In genomic region chr13:59441596-59442280, GRCh38 we compare ENCODE assay signal across 14 cellular contexts.
DNase-seq lines count a peak whose midpoint lies in the region; ATAC-seq and TF ChIP-seq lines count a peak whose summit lies in the region.
"Had no signal": no experiment of that assay in that cellular context is flagged by ENCODE, and none has a peak within 500 bp of the region (broad histone marks: within the 10 kb centered on the region; RNA-seq: fewer than 3 reads in every experiment).

No MANE protein-coding gene starts in this region.

- POLR2A ChIA-PET in activated naive CD8-positive, alpha-beta T cell treated with anti-CD3 and anti-CD28 coated beads, Interleukin-2, amount 10 ng/mL, durations not matched to agents 7 days and 5 days (lab: Charles Lee) = no interaction called here

- H3K4me3 Mint-ChIP-seq in activated naive CD8-positive, alpha-beta T cell = peak overlapping the region; percentile 74
- H3K4me3 Mint-ChIP-seq in activated naive CD8-positive, alpha-beta T cell treated with anti-CD3 and anti-CD28 coated beads, Interleukin-2, amount 50 U/mL, for 24 hours = no peak overlapping the region
- H3K4me3 Mint-ChIP-seq in activated naive CD8-positive, alpha-beta T cell treated with anti-CD3 and anti-CD28 coated beads, Interleukin-2, amount 10 ng/mL, durations not matched to agents 7 days and 5 days = peak overlapping the region; percentile 69
- no peak overlapping the region for H3K4me3 Mint-ChIP-seq in chondrocyte (ENCODE audit: unreplicated experiment)

- no peaks in the 10 kb centered on the region for H3K36me3 Mint-ChIP-seq in activated naive CD8-positive, alpha-beta T cell
- no peaks in the 10 kb centered on the region for H3K36me3 Mint-ChIP-seq in activated naive CD8-positive, alpha-beta T cell treated with anti-CD3 and anti-CD28 coated beads, Interleukin-2, amount 50 U/mL, for 24 hours (ENCODE audit: low read depth)
- no peaks in the 10 kb centered on the region for H3K36me3 Mint-ChIP-seq in activated naive CD8-positive, alpha-beta T cell treated with anti-CD3 and anti-CD28 coated beads, Interleukin-2, amount 10 ng/mL, durations not matched to agents 7 days and 5 days
- no peaks in the 10 kb centered on the region for H3K36me3 Mint-ChIP-seq in chondrocyte (ENCODE audit: low read depth)
- H3K36me3 Mint-ChIP-seq: CD4-positive, alpha-beta memory T cell had no signal

- H3K27ac Mint-ChIP-seq in activated naive CD8-positive, alpha-beta T cell = no peak overlapping the region
- no peak overlapping the region for H3K27ac Mint-ChIP-seq in activated naive CD8-positive, alpha-beta T cell treated with anti-CD3 and anti-CD28 coated beads, Interleukin-2, amount 50 U/mL, for 24 hours
- peak overlapping the region; percentile 71 for H3K27ac Mint-ChIP-seq in activated naive CD8-positive, alpha-beta T cell treated with anti-CD3 and anti-CD28 coated beads, Interleukin-2, amount 10 ng/mL, durations not matched to agents 7 days and 5 days
- H3K27ac Mint-ChIP-seq in chondrocyte (ENCODE audit: unreplicated experiment) = no peak overlapping the region
- H3K27ac Mint-ChIP-seq: CD4-positive, alpha-beta memory T cell had no signal

- peaks cover 13% of the 10 kb centered on the region for H3K4me1 Mint-ChIP-seq in activated naive CD8-positive, alpha-beta T cell (ENCODE audit: low read depth)
- H3K4me1 Mint-ChIP-seq in activated naive CD8-positive, alpha-beta T cell treated with anti-CD3 and anti-CD28 coated beads, Interleukin-2, amount 50 U/mL, for 24 hours = no peaks in the 10 kb centered on the region
- H3K4me1 Mint-ChIP-seq in activated naive CD8-positive, alpha-beta T cell treated with anti-CD3 and anti-CD28 coated beads, Interleukin-2, amount 10 ng/mL, durations not matched to agents 7 days and 5 days = peaks cover 15% of the 10 kb centered on the region
- H3K4me1 Mint-ChIP-seq in chondrocyte (ENCODE audit: low read depth) = peaks cover 6% of the 10 kb centered on the region

- TF ChIP-seq CTCF in chondrocyte (IDR thresholded peaks at IDR 0.05) = no peak

- H3K9me3 Mint-ChIP-seq in activated naive CD8-positive, alpha-beta T cell (ENCODE audit: low read depth) = no peaks in the 10 kb centered on the region
- H3K9me3 Mint-ChIP-seq in activated naive CD8-positive, alpha-beta T cell treated with anti-CD3 and anti-CD28 coated beads, Interleukin-2, amount 50 U/mL, for 24 hours = peaks cover 11% of the 10 kb centered on the region
- H3K9me3 Mint-ChIP-seq in activated naive CD8-positive, alpha-beta T cell treated with anti-CD3 and anti-CD28 coated beads, Interleukin-2, amount 10 ng/mL, durations not matched to agents 7 days and 5 days = no peaks in the 10 kb centered on the region
- peaks cover 5% of the 10 kb centered on the region for H3K9me3 Mint-ChIP-seq in chondrocyte (ENCODE audit: low read depth)

- ATAC-seq in activated naive CD8-positive, alpha-beta T cell treated with anti-CD3 and anti-CD28 coated beads, Interleukin-2, amount 50 U/mL, for 24 hours = no peak
- no peak for ATAC-seq in activated naive CD8-positive, alpha-beta T cell treated with anti-CD3 and anti-CD28 coated beads, Interleukin-2, amount 10 ng/mL, durations not matched to agents 7 days and 5 days (ENCODE audit: low read depth)
- ATAC-seq in HG03135 (IDR thresholded peaks at IDR 0.05; ENCODE audit: unreplicated experiment) = no peak

- no peak for DNase-seq in activated naive CD8-positive, alpha-beta T cell treated with anti-CD3 and anti-CD28 coated beads, Interleukin-2, amount 50 U/mL, for 24 hours
- DNase-seq in NCI-H748 (lab: John Stamatoyannopoulos, UW; ENCODE audit: unreplicated experiment) (peak; percentile 76), chondrocyte (ENCODE audit: low spot score) (no peak), NCI-H1417 treated with DMSO at 0.1 percent for 48 hours (lab: John Stamatoyannopoulos, UW) (no peak)
- no peak for DNase-seq in activated naive CD8-positive, alpha-beta T cell treated with anti-CD3 and anti-CD28 coated beads, Interleukin-2, amount 10 ng/mL, durations not matched to agents 7 days and 5 days
- DNase-seq: ACHN; CD4-positive, alpha-beta memory T cell; GOT3; MG63; NCI-H1105; NCI-H187; SHP77 had no signal

- H3K27me3 Mint-ChIP-seq in activated naive CD8-positive, alpha-beta T cell = peaks cover 7% of the 10 kb centered on the region
- H3K27me3 Mint-ChIP-seq in activated naive CD8-positive, alpha-beta T cell treated with anti-CD3 and anti-CD28 coated beads, Interleukin-2, amount 50 U/mL, for 24 hours = peaks cover 2% of the 10 kb centered on the region
- no peaks in the 10 kb centered on the region for H3K27me3 Mint-ChIP-seq in activated naive CD8-positive, alpha-beta T cell treated with anti-CD3 and anti-CD28 coated beads, Interleukin-2, amount 10 ng/mL, durations not matched to agents 7 days and 5 days
- H3K27me3 Mint-ChIP-seq in chondrocyte (ENCODE audit: low read depth) = no peaks in the 10 kb centered on the region

Comparison
In these comparisons a context has a peak if more than half of its experiments do, and no peak if none do; other contexts are left out.
1. H3K4me3 Mint-ChIP-seq: peak in activated naive CD8-positive, alpha-beta T cell (single experiment) and activated naive CD8-positive, alpha-beta T cell treated with anti-CD3 and anti-CD28 coated beads, Interleukin-2, amount 10 ng/mL, durations not matched to agents 7 days and 5 days (single experiment); none in activated naive CD8-positive, alpha-beta T cell treated with anti-CD3 and anti-CD28 coated beads, Interleukin-2, amount 50 U/mL, for 24 hours (single experiment) and chondrocyte (single experiment).